1 cellular context compared by ENCODE assay signal in genomic region chr9:133394687-133395271, GRCh38.
A peak's percentile ranks its signal among the peaks of the same experiment; 100 is the strongest.
TF ChIP-seq lines count a peak whose summit lies in the region.

No MANE protein-coding gene starts in this region.

TF ChIP-seq in HepG2, 621 proteins besides CTCF, POLR2A, EP300 and RAD21 (continued from another document):
- TF ChIP-seq, protein P1, sequence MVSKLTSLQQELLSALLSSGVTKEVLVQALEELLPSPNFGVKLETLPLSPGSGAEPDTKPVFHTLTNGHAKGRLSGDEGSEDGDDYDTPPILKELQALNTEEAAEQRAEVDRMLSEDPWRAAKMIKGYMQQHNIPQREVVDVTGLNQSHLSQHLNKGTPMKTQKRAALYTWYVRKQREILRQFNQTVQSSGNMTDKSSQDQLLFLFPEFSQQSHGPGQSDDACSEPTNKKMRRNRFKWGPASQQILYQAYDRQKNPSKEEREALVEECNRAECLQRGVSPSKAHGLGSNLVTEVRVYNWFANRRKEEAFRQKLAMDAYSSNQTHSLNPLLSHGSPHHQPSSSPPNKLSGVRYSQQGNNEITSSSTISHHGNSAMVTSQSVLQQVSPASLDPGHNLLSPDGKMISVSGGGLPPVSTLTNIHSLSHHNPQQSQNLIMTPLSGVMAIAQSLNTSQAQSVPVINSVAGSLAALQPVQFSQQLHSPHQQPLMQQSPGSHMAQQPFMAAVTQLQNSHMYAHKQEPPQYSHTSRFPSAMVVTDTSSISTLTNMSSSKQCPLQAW (CRISPR knock-in tag; IDR thresholded peaks at IDR 0.05): 0 out of 2 replicates have a peak, but pooled peaks have one; percentile 18
- TF ChIP-seq ELF1 (CRISPR knock-in tag; IDR thresholded peaks at IDR 0.05): peak; percentile 31; the same call in 1 of the 2 replicates
- TF ChIP-seq SIN3A (IDR thresholded peaks at IDR 0.05; ENCODE audit: borderline replicate concordance, low read depth, low read length): no peak
- no peak for TF ChIP-seq HOXD1 (CRISPR knock-in tag; IDR thresholded peaks at IDR 0.05)
- peak; percentile 29; the same call in 1 of the 2 replicates for TF ChIP-seq ZNF121 (CRISPR knock-in tag; IDR thresholded peaks at IDR 0.05)
- TF ChIP-seq CBFB (CRISPR knock-in tag; IDR thresholded peaks at IDR 0.05): no peak
- TF ChIP-seq MAZ (IDR thresholded peaks at IDR 0.05; ENCODE audit: borderline replicate concordance, low read depth, low read length): no peak
- TF ChIP-seq MAZ (CRISPR knock-in tag; IDR thresholded peaks at IDR 0.05; ENCODE audit: low read depth): peak; percentile 39; the same call in 1 of the 2 replicates
- TF ChIP-seq ZNF350 (CRISPR knock-in tag; IDR thresholded peaks at IDR 0.05; ENCODE audit: borderline replicate concordance, low read depth): peak; percentile 18; the same call in 1 of the 2 replicates
- no peak for TF ChIP-seq GABPA (IDR thresholded peaks at IDR 0.05; ENCODE audit: low read depth, low read length)
- 0 out of 2 replicates have a peak, but pooled peaks have one; percentile 41 for TF ChIP-seq GABPA (CRISPR knock-in tag; IDR thresholded peaks at IDR 0.05; ENCODE audit: low read depth)
- 0 out of 2 replicates have a peak, but pooled peaks have one; percentile 47 for TF ChIP-seq MYC (CRISPR knock-in tag; IDR thresholded peaks at IDR 0.05; ENCODE audit: borderline replicate concordance)
- 0 out of 2 replicates have a peak, but pooled peaks have one; percentile 35 for TF ChIP-seq NCOA1 (CRISPR knock-in tag; IDR thresholded peaks at IDR 0.05)
- peak; percentile 51; the same call in 1 of the 2 replicates for TF ChIP-seq ETV5 (CRISPR knock-in tag; IDR thresholded peaks at IDR 0.05; ENCODE audit: borderline replicate concordance)
- peak; percentile 86; the same call in 1 of the 2 replicates for TF ChIP-seq ZNF768 (CRISPR knock-in tag; IDR thresholded peaks at IDR 0.05)
- TF ChIP-seq, protein P2, sequence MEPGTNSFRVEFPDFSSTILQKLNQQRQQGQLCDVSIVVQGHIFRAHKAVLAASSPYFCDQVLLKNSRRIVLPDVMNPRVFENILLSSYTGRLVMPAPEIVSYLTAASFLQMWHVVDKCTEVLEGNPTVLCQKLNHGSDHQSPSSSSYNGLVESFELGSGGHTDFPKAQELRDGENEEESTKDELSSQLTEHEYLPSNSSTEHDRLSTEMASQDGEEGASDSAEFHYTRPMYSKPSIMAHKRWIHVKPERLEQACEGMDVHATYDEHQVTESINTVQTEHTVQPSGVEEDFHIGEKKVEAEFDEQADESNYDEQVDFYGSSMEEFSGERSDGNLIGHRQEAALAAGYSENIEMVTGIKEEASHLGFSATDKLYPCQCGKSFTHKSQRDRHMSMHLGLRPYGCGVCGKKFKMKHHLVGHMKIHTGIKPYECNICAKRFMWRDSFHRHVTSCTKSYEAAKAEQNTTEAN (CRISPR knock-in tag; conservative IDR thresholded peaks at IDR 0.05): no peak
- TF ChIP-seq ZNF501 (CRISPR knock-in tag; IDR thresholded peaks at IDR 0.05): 0 out of 2 replicates have a peak, but pooled peaks have one; percentile 26
- peak; percentile 39; the same call in 1 of the 2 replicates for TF ChIP-seq GMEB1 (CRISPR knock-in tag; IDR thresholded peaks at IDR 0.05; ENCODE audit: borderline replicate concordance)
- peak; percentile 41; the same call in 1 of the 2 replicates for TF ChIP-seq HOXA3 (CRISPR knock-in tag; IDR thresholded peaks at IDR 0.05)
- 0 out of 2 replicates have a peak, but pooled peaks have one; percentile 5 for TF ChIP-seq HNF4G (IDR thresholded peaks at IDR 0.05; ENCODE audit: borderline replicate concordance, low read depth, low read length)
- TF ChIP-seq HNF4G (CRISPR knock-in tag; IDR thresholded peaks at IDR 0.05; ENCODE audit: borderline replicate concordance, low read depth): no peak
- TF ChIP-seq, protein P3, sequence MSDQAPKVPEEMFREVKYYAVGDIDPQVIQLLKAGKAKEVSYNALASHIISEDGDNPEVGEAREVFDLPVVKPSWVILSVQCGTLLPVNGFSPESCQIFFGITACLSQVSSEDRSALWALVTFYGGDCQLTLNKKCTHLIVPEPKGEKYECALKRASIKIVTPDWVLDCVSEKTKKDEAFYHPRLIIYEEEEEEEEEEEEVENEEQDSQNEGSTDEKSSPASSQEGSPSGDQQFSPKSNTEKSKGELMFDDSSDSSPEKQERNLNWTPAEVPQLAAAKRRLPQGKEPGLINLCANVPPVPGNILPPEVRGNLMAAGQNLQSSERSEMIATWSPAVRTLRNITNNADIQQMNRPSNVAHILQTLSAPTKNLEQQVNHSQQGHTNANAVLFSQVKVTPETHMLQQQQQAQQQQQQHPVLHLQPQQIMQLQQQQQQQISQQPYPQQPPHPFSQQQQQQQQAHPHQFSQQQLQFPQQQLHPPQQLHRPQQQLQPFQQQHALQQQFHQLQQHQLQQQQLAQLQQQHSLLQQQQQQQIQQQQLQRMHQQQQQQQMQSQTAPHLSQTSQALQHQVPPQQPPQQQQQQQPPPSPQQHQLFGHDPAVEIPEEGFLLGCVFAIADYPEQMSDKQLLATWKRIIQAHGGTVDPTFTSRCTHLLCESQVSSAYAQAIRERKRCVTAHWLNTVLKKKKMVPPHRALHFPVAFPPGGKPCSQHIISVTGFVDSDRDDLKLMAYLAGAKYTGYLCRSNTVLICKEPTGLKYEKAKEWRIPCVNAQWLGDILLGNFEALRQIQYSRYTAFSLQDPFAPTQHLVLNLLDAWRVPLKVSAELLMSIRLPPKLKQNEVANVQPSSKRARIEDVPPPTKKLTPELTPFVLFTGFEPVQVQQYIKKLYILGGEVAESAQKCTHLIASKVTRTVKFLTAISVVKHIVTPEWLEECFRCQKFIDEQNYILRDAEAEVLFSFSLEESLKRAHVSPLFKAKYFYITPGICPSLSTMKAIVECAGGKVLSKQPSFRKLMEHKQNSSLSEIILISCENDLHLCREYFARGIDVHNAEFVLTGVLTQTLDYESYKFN (CRISPR knock-in tag; conservative IDR thresholded peaks at IDR 0.05): peak; percentile 84
- TF ChIP-seq, protein P4, sequence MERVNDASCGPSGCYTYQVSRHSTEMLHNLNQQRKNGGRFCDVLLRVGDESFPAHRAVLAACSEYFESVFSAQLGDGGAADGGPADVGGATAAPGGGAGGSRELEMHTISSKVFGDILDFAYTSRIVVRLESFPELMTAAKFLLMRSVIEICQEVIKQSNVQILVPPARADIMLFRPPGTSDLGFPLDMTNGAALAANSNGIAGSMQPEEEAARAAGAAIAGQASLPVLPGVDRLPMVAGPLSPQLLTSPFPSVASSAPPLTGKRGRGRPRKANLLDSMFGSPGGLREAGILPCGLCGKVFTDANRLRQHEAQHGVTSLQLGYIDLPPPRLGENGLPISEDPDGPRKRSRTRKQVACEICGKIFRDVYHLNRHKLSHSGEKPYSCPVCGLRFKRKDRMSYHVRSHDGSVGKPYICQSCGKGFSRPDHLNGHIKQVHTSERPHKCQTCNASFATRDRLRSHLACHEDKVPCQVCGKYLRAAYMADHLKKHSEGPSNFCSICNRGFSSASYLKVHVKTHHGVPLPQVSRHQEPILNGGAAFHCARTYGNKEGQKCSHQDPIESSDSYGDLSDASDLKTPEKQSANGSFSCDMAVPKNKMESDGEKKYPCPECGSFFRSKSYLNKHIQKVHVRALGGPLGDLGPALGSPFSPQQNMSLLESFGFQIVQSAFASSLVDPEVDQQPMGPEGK (CRISPR knock-in tag; IDR thresholded peaks at IDR 0.05): peak; percentile 83
- no peak for TF ChIP-seq TP53 (CRISPR knock-in tag; conservative IDR thresholded peaks at IDR 0.05)
- TF ChIP-seq, protein P5, sequence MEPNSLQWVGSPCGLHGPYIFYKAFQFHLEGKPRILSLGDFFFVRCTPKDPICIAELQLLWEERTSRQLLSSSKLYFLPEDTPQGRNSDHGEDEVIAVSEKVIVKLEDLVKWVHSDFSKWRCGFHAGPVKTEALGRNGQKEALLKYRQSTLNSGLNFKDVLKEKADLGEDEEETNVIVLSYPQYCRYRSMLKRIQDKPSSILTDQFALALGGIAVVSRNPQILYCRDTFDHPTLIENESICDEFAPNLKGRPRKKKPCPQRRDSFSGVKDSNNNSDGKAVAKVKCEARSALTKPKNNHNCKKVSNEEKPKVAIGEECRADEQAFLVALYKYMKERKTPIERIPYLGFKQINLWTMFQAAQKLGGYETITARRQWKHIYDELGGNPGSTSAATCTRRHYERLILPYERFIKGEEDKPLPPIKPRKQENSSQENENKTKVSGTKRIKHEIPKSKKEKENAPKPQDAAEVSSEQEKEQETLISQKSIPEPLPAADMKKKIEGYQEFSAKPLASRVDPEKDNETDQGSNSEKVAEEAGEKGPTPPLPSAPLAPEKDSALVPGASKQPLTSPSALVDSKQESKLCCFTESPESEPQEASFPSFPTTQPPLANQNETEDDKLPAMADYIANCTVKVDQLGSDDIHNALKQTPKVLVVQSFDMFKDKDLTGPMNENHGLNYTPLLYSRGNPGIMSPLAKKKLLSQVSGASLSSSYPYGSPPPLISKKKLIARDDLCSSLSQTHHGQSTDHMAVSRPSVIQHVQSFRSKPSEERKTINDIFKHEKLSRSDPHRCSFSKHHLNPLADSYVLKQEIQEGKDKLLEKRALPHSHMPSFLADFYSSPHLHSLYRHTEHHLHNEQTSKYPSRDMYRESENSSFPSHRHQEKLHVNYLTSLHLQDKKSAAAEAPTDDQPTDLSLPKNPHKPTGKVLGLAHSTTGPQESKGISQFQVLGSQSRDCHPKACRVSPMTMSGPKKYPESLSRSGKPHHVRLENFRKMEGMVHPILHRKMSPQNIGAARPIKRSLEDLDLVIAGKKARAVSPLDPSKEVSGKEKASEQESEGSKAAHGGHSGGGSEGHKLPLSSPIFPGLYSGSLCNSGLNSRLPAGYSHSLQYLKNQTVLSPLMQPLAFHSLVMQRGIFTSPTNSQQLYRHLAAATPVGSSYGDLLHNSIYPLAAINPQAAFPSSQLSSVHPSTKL (CRISPR knock-in tag; IDR thresholded peaks at IDR 0.05): peak; percentile 18; the same call in 1 of the 2 replicates
- TF ChIP-seq ZNF660 (CRISPR knock-in tag; IDR thresholded peaks at IDR 0.05; ENCODE audit: borderline replicate concordance, low read depth): no peak
- TF ChIP-seq GATAD2A (CRISPR knock-in tag; IDR thresholded peaks at IDR 0.05): peak; percentile 74
